In genomic region chr7:99137418-99138180, GRCh38 we compare ENCODE assay signal across 10 cellular contexts. TPM values are rescaled to one million over a fixed set of nuclear protein-coding genes. Genes with fewer than 3 reads are reported as not detected.
DNase-seq lines count a peak whose midpoint lies in the region; ATAC-seq and TF ChIP-seq lines count a peak whose summit lies in the region.
"Had no signal": no experiment of that assay in that cellular context is flagged by ENCODE, and none has a peak within 500 bp of the region (broad histone marks: within the 10 kb centered on the region; RNA-seq: fewer than 3 reads in every experiment).

No MANE protein-coding gene starts in this region.

- H3K56ac ChIP-seq in IMR-90 (ENCODE audit: extremely low read depth, insufficient read depth, low read length): peak overlapping the region; percentile 40

- CTCF ChIA-PET in IMR-90 (lab: Yijun Ruan, JAX): interaction anchor here (0.7 to 1.3 kb wide), 3 partner anchors 10 to 174 kb away, joined by 3 to 4 read pairs (median 3); no protein-coding TSS in a partner anchor

- peak overlapping the region; percentile 1; the same call in 1 of the 3 replicates for H2BK15ac ChIP-seq in IMR-90 (ENCODE audit: low read depth, low read length)

- peak overlapping the region; percentile 54; the same call in 1 of the 2 replicates for H3K9ac ChIP-seq in IMR-90 (ENCODE audit: low read depth, low read length)
- H3K9ac ChIP-seq: KMS-11 had no signal

- H3K36me3 Mint-ChIP-seq in endothelial cell (ENCODE audit: low read depth, unreplicated experiment) (peaks cover 8% of the 10 kb centered on the region), mesothelial cell of epicardium (no peaks in the 10 kb centered on the region)

- peak overlapping the region; percentile 59 for H3K14ac ChIP-seq in IMR-90 (replicated peaks; ENCODE audit: low read depth, low read length)

- no peak overlapping the region for H3K27ac Mint-ChIP-seq in endothelial cell (ENCODE audit: unreplicated experiment)
- H3K27ac Mint-ChIP-seq in mesothelial cell of epicardium: peak overlapping the region; percentile 98
- H3K27ac Mint-ChIP-seq: CD8-positive, alpha-beta T cell had no signal

- peaks cover 94% of the 10 kb centered on the region for H3K79me2 ChIP-seq in ACC112 (ENCODE audit: control insufficient read depth, insufficient read depth, low read length, unreplicated experiment)

- TF ChIP-seq CTCF in IMR-90 (conservative IDR thresholded peaks at IDR 0.05; ENCODE audit: low read depth, low read length): no peak
- TF ChIP-seq CTCF in endothelial cell (IDR thresholded peaks at IDR 0.05; ENCODE audit: unreplicated experiment): no peak
- TF ChIP-seq CTCF in mesothelial cell of epicardium (IDR thresholded peaks at IDR 0.05; ENCODE audit: unreplicated experiment): no peak

- H2AFZ ChIP-seq in ACC112 (ENCODE audit: low read length, unreplicated experiment): no peak overlapping the region
- peak overlapping the region; percentile 77 for H2AFZ ChIP-seq in IMR-90 (replicated peaks; ENCODE audit: low read length, poor library complexity)

- H3K9me3 ChIP-seq in IMR-90 (ENCODE audit: control insufficient read depth, insufficient read depth, low read length): no peaks in the 10 kb centered on the region

- H3K36me3 ChIP-seq in ACC112 (ENCODE audit: insufficient read depth, low read length) (no peaks in the 10 kb centered on the region), IMR-90 (ENCODE audit: control insufficient read depth, insufficient read depth, low read length) (no peaks in the 10 kb centered on the region)

- H3K4me3 ChIP-seq in ACC112 (ENCODE audit: low read depth, low read length): peak overlapping the region; percentile 50
- H3K4me3 ChIP-seq in IMR-90 (ENCODE audit: insufficient read depth, low read depth, low read length): peak overlapping the region; percentile 20; the same call in 1 of the 2 replicates

- peaks cover 11% of the 10 kb centered on the region for H3K9me1 ChIP-seq in IMR-90 (ENCODE audit: insufficient read depth, low read length)

- H3K27ac ChIP-seq in ACC112 (ENCODE audit: low read depth, low read length): peak overlapping the region; percentile 9; the same call in 1 of the 2 replicates
- H3K27ac ChIP-seq in IMR-90 (ENCODE audit: insufficient read depth, low read length): peak overlapping the region; percentile 84
- H3K27ac ChIP-seq: KMS-11 had no signal

- no peaks in the 10 kb centered on the region for H3K9me3 Mint-ChIP-seq in endothelial cell (ENCODE audit: unreplicated experiment)
- no peaks in the 10 kb centered on the region for H3K9me3 Mint-ChIP-seq in mesothelial cell of epicardium
- H3K9me3 Mint-ChIP-seq: CD8-positive, alpha-beta T cell had no signal

- DNase-seq in IMR-90 (peak; percentile 90), endothelial cell (ENCODE audit: low spot score) (peak; percentile 14), mesothelial cell of epicardium (ENCODE audit: low spot score in 2 of 2, unreplicated experiment in 2 of 2) (peak in 1 of 2 experiments; percentile 58), NOMO-1 treated with dmso at 0.1 percent for 144 hours (lab: John Stamatoyannopoulos, UW; ENCODE audit: unreplicated experiment) (no peak), SKM-1 (lab: John Stamatoyannopoulos, UW; ENCODE audit: unreplicated experiment) (no peak)
- DNase-seq in activated CD8-positive, alpha-beta memory T cell treated with anti-CD3 and anti-CD28 coated beads for 24 hours: no peak
- DNase-seq: CD8-positive, alpha-beta T cell had no signal

- peak overlapping the region; percentile 95 for H3K18ac ChIP-seq in IMR-90 (ENCODE audit: low read depth, low read length)

- H3K27me3 ChIP-seq in ACC112 (ENCODE audit: insufficient read depth, low read length) (no peaks in the 10 kb centered on the region), IMR-90 (ENCODE audit: control insufficient read depth, insufficient read depth, low read length) (no peaks in the 10 kb centered on the region)

- H2AK9ac ChIP-seq in IMR-90 (replicated peaks; ENCODE audit: low read depth, low read length, poor library complexity): no peak overlapping the region

- H4K91ac ChIP-seq in IMR-90 (ENCODE audit: insufficient read depth, low read depth, low read length): peak overlapping the region; percentile 79

- H2AK5ac ChIP-seq in IMR-90 (ENCODE audit: low read depth, low read length): 0 out of 2 replicates have a peak overlapping the region, but pooled peaks have one; percentile 5

- H3K27me3 Mint-ChIP-seq in endothelial cell (ENCODE audit: unreplicated experiment): peaks cover 7% of the 10 kb centered on the region
- H3K27me3 Mint-ChIP-seq in mesothelial cell of epicardium (ENCODE audit: low read depth): no peaks in the 10 kb centered on the region

- POLR2A ChIA-PET in IMR-90 (lab: Charles Lee; ENCODE audit: unreplicated experiment): interaction anchor here (0.6 to 0.7 kb wide), 2 partner anchors 14 to 189 kb away, joined by 3 to 4 read pairs; no protein-coding TSS in a partner anchor

- H3K4me1 ChIP-seq in ACC112 (ENCODE audit: control insufficient read depth, insufficient read depth, low read length, unreplicated experiment): peaks cover 52% of the 10 kb centered on the region
- H3K4me1 ChIP-seq in IMR-90 (ENCODE audit: control insufficient read depth, insufficient read depth, low read length): peaks cover 19% of the 10 kb centered on the region

- TF ChIP-seq RAD21 in IMR-90 (IDR thresholded peaks at IDR 0.05; ENCODE audit: low read length): peak; percentile 14; the same call in 1 of the 2 replicates

- intact Hi-C loops in IMR-90 (cut with micrococcal nuclease): loop anchor here (1.0 to 5.0 kb wide), 2 partner anchors 35 to 97 kb away; no protein-coding TSS in a partner anchor

- dilution Hi-C loops in IMR-90 (cut with HindIII; ENCODE audit: low sequenced_read_pairs, unreplicated experiment): no loop called here

- H2BK20ac ChIP-seq in IMR-90 (ENCODE audit: low read depth, low read length): peak overlapping the region; percentile 84

- no CpG with 5 or more reads among the region's 10 CpGs for WGBS in IMR-90 (ENCODE audit: extremely low coverage in 2 of 2, insufficient read length in 1 of 2), 2 experiments

- H4K5ac ChIP-seq in IMR-90 (ENCODE audit: low read depth, low read length): peak overlapping the region; percentile 87

- H3K4me1 Mint-ChIP-seq in endothelial cell (ENCODE audit: unreplicated experiment) (peaks cover 36% of the 10 kb centered on the region), mesothelial cell of epicardium (peaks cover 62% of the 10 kb centered on the region)

- peak overlapping the region in 1 of 2 experiments; percentile 73; a peak in 2 of 4 replicates for H4K8ac ChIP-seq in IMR-90 (ENCODE audit: low read depth in 2 of 2, low read length in 2 of 2)

- H3K4me3 Mint-ChIP-seq in endothelial cell (ENCODE audit: unreplicated experiment): no peak overlapping the region
- peak overlapping the region; percentile 63 for H3K4me3 Mint-ChIP-seq in mesothelial cell of epicardium
- H3K4me3 Mint-ChIP-seq: CD8-positive, alpha-beta T cell had no signal

- ATAC-seq in IMR-90 (ENCODE audit: low read depth): peak; percentile 63
- ATAC-seq in HG03521 (IDR thresholded peaks at IDR 0.05; ENCODE audit: unreplicated experiment): no peak
- ATAC-seq: CD8-positive, alpha-beta T cell had no signal

- BruUV-seq in IMR-90 (replicated peaks; lab: Mats Ljungman, UMichigan): no TSS peak

- no peak for TF ChIP-seq POLR2A in IMR-90 (IDR thresholded peaks at IDR 0.05; ENCODE audit: low read depth, low read length)

- peak overlapping the region; percentile 79 for H2BK120ac ChIP-seq in IMR-90 (ENCODE audit: low read depth, low read length)

- peak overlapping the region; percentile 85 for H3K4me2 ChIP-seq in IMR-90 (ENCODE audit: low read depth, low read length)
- H3K4me2 ChIP-seq: KMS-11 had no signal

- in situ Hi-C loops in IMR-90 (cut with MboI; ENCODE audit: low sequenced_read_pairs): no loop called here

- H4K20me1 ChIP-seq in IMR-90 (ENCODE audit: insufficient read depth, low read length): peaks cover 46% of the 10 kb centered on the region

- H3K23ac ChIP-seq in IMR-90 (ENCODE audit: low read depth, low read length): peak overlapping the region; percentile 79; the same call in 1 of the 2 replicates

- H3K4ac ChIP-seq in IMR-90 (ENCODE audit: low read depth, low read length): peak overlapping the region; percentile 81

- peaks cover 5 to 55% of the 10 kb centered on the region in 2 experiments; a peak in 2 of 4 replicates for H3K79me1 ChIP-seq in IMR-90 (ENCODE audit: low read depth in 1 of 2, low read length in 2 of 2)

- peak overlapping the region; percentile 94 for H2BK5ac ChIP-seq in IMR-90 (ENCODE audit: low read depth, low read length, poor library complexity, severe bottlenecking)

TF ChIP-seq in IMR-90, 13 proteins besides CTCF, POLR2A, EP300 and RAD21:
- no peak for TF ChIP-seq SMC3 (IDR thresholded peaks at IDR 0.05; ENCODE audit: low read depth, low read length)
- TF ChIP-seq MAFK (IDR thresholded peaks at IDR 0.05; ENCODE audit: low read depth, low read length): no peak
- no peak for TF ChIP-seq NFE2L2 (IDR thresholded peaks at IDR 0.05; ENCODE audit: low read depth, low read length)
- 0 out of 2 replicates have a peak, but pooled peaks have one; percentile 44 for TF ChIP-seq RFX5 (IDR thresholded peaks at IDR 0.05; ENCODE audit: low read depth, low read length)
- no peak for TF ChIP-seq MXI1 (IDR thresholded peaks at IDR 0.05; ENCODE audit: borderline replicate concordance, low read depth, low read length)
- no peak for TF ChIP-seq BHLHE40 (IDR thresholded peaks at IDR 0.05; ENCODE audit: low read depth, low read length)
- no peak for TF ChIP-seq FOS (IDR thresholded peaks at IDR 0.05; ENCODE audit: low read depth, low read length)
- TF ChIP-seq, protein P1, sequence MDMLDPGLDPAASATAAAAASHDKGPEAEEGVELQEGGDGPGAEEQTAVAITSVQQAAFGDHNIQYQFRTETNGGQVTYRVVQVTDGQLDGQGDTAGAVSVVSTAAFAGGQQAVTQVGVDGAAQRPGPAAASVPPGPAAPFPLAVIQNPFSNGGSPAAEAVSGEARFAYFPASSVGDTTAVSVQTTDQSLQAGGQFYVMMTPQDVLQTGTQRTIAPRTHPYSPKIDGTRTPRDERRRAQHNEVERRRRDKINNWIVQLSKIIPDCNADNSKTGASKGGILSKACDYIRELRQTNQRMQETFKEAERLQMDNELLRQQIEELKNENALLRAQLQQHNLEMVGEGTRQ (IDR thresholded peaks at IDR 0.05; ENCODE audit: low read depth, low read length): no peak
- 0 out of 2 replicates have a peak, but pooled peaks have one; percentile 13 for TF ChIP-seq CEBPB (IDR thresholded peaks at IDR 0.05; ENCODE audit: low read depth, low read length)

RNA-seq across cellular contexts. Expression of gene SMURF1, which starts 6.3 kb away (rescaled TPM):
- total RNA-seq in IMR-90 (2012; rRNA removed) (20.3 and 21.7 TPM in 2 replicates), endothelial cell (ENCODE audit: unreplicated experiment) (32.5 TPM), mesothelial cell of epicardium (29.7 to 34.4 TPM (median 33.6 TPM) in 3 replicates)
- polyA plus RNA-seq in IMR-90 (2012; rRNA removed): 13.3 and 13.4 TPM in 2 replicates
- polyA plus RNA-seq in IMR-90 (2012; cell fraction: cytosol; rRNA removed): 6.4 and 8.0 TPM in 2 replicates
- 24.1 and 44.4 TPM in 2 replicates for polyA plus RNA-seq in IMR-90 (2012; cell fraction: nucleus; rRNA removed; ENCODE audit: low replicate concordance)

Comparison
In these comparisons a context has a peak if more than half of its experiments do, and no peak if none do; other contexts are left out.
1. DNase-seq: peak in IMR-90 (single experiment) and endothelial cell (single experiment); none in NOMO-1 treated with dmso at 0.1 percent for 144 hours (single experiment), activated CD8-positive, alpha-beta memory T cell treated with anti-CD3 and anti-CD28 coated beads for 24 hours (single experiment) and SKM-1 (single experiment).